Comparison of ENCODE assay signal across 19 cellular contexts in the genomic region with DNA sequence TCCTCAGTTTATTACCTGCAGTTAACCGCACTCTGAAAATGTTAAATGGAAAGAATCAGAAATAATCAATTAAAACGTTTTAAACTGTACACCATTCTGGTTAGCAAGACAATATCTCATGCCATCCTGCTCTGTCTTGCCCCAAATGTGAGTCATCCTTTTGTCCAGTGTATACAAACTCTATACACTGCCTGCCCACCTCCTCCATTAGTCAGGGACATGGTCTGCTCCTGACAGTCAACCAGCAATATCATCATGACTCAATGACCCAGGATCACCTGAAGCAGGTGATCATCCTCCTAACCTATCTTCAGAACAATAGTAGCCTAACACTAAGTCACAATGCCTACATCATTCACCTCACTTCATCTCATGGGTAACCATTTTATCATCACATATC.
DNase-seq lines count a peak whose midpoint lies in the region; ATAC-seq and TF ChIP-seq lines count a peak whose summit lies in the region.
"Had no signal": no experiment of that assay in that cellular context is flagged by ENCODE, and none has a peak within 500 bp of the region (broad histone marks: within the 10 kb centered on the region; RNA-seq: fewer than 3 reads in every experiment).

No MANE protein-coding gene starts in this region.

- intact Hi-C loops in head of caudate nucleus (cut with DNase I) = no loop called here

- DNase-seq in HPDE6-E6E7 (ENCODE audit: extremely low spot score) (peak; percentile 4), RWPE2 (ENCODE audit: low spot score) (no peak), foreskin keratinocyte (peak; percentile 11 to 56), head of caudate nucleus (no peak), WERI-Rb-1 (no peak)
- no peak for DNase-seq in activated CD4-positive, CD25-positive, alpha-beta regulatory T cell (lab: John Stamatoyannopoulos, UW)
- DNase-seq: ACHN; BE2C; C1 segment of cervical spinal cord; CD4-positive, CD25-positive, alpha-beta regulatory T cell; CD8-positive, alpha-beta memory T cell; COR-L47; DMS 273 treated with DMSO at 0.1 percent for 48 hours; DMS79; GF-D8; HCEC 1CT had no signal

- no peaks in the 10 kb centered on the region for H3K27me3 ChIP-seq in RWPE2 (ENCODE audit: insufficient read depth, poor library complexity, severe bottlenecking)
- H3K27me3 ChIP-seq in foreskin keratinocyte = no peaks in the 10 kb centered on the region
- H3K27me3 ChIP-seq in WERI-Rb-1 (ENCODE audit: insufficient read depth, low read depth, severe bottlenecking) = no peaks in the 10 kb centered on the region
- H3K27me3 ChIP-seq: BE2C had no signal

- H3K4me3 ChIP-seq in RWPE2 (ENCODE audit: severe bottlenecking) = no peak overlapping the region
- no peak overlapping the region for H3K4me3 ChIP-seq in WERI-Rb-1 (ENCODE audit: low read depth, low read length)
- H3K4me3 ChIP-seq: GM23338 had no signal

- H3K36me3 ChIP-seq in RWPE2 (ENCODE audit: low read depth) (no peaks in the 10 kb centered on the region), WERI-Rb-1 (no peaks in the 10 kb centered on the region)
- H3K36me3 ChIP-seq: BE2C had no signal

- no peak overlapping the region for H3K27ac ChIP-seq in RWPE2 (ENCODE audit: poor library complexity, severe bottlenecking)
- H3K27ac ChIP-seq in foreskin keratinocyte = no peak overlapping the region
- H3K27ac ChIP-seq in WERI-Rb-1 = no peak overlapping the region
- H3K27ac ChIP-seq: HL-60 had no signal

- no peaks in the 10 kb centered on the region for H3K9me3 ChIP-seq in RWPE2 (ENCODE audit: severe bottlenecking)
- H3K9me3 ChIP-seq in WERI-Rb-1 (ENCODE audit: severe bottlenecking) = no peaks in the 10 kb centered on the region
- H3K9me3 ChIP-seq: BE2C had no signal

- H3K4me1 ChIP-seq in RWPE2 (ENCODE audit: insufficient read depth, poor library complexity, severe bottlenecking) (no peaks in the 10 kb centered on the region), foreskin keratinocyte (no peaks in the 10 kb centered on the region)
- H3K4me1 ChIP-seq: BE2C had no signal

- peak; percentile 61; the same call in 1 of the 3 replicates for ATAC-seq in RWPE2 (ENCODE audit: low read depth)
- ATAC-seq in foreskin keratinocyte = peak; percentile 90
- ATAC-seq: GM23338, HepG2 had no signal

- no peak for TF ChIP-seq CTCF in RWPE2 (IDR thresholded peaks at IDR 0.05; ENCODE audit: poor library complexity, severe bottlenecking)
- no peak for TF ChIP-seq CTCF in foreskin keratinocyte (conservative IDR thresholded peaks at IDR 0.05)
- no peak for TF ChIP-seq CTCF in WERI-Rb-1 (IDR thresholded peaks at IDR 0.05; ENCODE audit: low read depth, low read length)

Comparison
In these comparisons a context has a peak if more than half of its experiments do, and no peak if none do; other contexts are left out.
1. DNase-seq: peak in HPDE6-E6E7 (single experiment) and foreskin keratinocyte (2 of 2); none in RWPE2 (single experiment), head of caudate nucleus (0 of 42), WERI-Rb-1 (single experiment) and activated CD4-positive, CD25-positive, alpha-beta regulatory T cell (0 of 4).